In the genomic region with DNA sequence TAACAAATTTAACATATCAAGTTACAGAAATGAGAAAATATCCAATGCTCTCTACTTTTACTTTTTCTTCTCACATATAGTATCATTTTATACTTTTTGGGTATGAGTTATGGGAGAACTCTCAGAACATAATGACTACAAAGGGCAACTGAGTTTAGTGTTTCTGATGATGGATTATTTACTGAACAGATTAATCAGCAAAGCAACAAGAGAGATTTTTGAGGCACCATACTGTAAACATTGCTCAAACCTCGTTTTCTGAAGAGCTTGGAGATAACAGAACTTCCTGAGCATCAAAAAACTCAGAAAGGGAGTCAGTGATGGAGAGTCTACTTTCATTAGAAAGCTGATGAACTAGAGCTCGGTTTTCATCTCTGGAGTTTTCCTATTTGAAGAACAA, we compare ENCODE assay signal across 1 cellular context.
A peak's percentile ranks its signal among the peaks of the same experiment; 100 is the strongest.
TF ChIP-seq lines count a peak whose summit lies in the region.

No MANE protein-coding gene starts in this region.

TF ChIP-seq in HepG2, 621 proteins besides CTCF, POLR2A, EP300 and RAD21:
- TF ChIP-seq RARG (CRISPR knock-in tag; IDR thresholded peaks at IDR 0.05; ENCODE audit: low read depth) = no peak
- TF ChIP-seq, protein P1, sequence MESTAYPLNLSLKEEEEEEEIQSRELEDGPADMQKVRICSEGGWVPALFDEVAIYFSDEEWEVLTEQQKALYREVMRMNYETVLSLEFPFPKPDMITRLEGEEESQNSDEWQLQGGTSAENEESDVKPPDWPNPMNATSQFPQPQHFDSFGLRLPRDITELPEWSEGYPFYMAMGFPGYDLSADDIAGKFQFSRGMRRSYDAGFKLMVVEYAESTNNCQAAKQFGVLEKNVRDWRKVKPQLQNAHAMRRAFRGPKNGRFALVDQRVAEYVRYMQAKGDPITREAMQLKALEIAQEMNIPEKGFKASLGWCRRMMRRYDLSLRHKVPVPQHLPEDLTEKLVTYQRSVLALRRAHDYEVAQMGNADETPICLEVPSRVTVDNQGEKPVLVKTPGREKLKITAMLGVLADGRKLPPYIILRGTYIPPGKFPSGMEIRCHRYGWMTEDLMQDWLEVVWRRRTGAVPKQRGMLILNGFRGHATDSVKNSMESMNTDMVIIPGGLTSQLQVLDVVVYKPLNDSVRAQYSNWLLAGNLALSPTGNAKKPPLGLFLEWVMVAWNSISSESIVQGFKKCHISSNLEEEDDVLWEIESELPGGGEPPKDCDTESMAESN (CRISPR knock-in tag; conservative IDR thresholded peaks at IDR 0.05) = no peak
- TF ChIP-seq FIP1L1 (IDR thresholded peaks at IDR 0.05; ENCODE audit: borderline replicate concordance, insufficient read depth, low read depth, low read length) = no peak
- TF ChIP-seq AGO2 (optimal IDR thresholded peaks at IDR 0.05; ENCODE audit: low read depth, low read length) = no peak
- no peak for TF ChIP-seq ZNF878 (CRISPR knock-in tag; IDR thresholded peaks at IDR 0.05)
- TF ChIP-seq, protein P2, sequence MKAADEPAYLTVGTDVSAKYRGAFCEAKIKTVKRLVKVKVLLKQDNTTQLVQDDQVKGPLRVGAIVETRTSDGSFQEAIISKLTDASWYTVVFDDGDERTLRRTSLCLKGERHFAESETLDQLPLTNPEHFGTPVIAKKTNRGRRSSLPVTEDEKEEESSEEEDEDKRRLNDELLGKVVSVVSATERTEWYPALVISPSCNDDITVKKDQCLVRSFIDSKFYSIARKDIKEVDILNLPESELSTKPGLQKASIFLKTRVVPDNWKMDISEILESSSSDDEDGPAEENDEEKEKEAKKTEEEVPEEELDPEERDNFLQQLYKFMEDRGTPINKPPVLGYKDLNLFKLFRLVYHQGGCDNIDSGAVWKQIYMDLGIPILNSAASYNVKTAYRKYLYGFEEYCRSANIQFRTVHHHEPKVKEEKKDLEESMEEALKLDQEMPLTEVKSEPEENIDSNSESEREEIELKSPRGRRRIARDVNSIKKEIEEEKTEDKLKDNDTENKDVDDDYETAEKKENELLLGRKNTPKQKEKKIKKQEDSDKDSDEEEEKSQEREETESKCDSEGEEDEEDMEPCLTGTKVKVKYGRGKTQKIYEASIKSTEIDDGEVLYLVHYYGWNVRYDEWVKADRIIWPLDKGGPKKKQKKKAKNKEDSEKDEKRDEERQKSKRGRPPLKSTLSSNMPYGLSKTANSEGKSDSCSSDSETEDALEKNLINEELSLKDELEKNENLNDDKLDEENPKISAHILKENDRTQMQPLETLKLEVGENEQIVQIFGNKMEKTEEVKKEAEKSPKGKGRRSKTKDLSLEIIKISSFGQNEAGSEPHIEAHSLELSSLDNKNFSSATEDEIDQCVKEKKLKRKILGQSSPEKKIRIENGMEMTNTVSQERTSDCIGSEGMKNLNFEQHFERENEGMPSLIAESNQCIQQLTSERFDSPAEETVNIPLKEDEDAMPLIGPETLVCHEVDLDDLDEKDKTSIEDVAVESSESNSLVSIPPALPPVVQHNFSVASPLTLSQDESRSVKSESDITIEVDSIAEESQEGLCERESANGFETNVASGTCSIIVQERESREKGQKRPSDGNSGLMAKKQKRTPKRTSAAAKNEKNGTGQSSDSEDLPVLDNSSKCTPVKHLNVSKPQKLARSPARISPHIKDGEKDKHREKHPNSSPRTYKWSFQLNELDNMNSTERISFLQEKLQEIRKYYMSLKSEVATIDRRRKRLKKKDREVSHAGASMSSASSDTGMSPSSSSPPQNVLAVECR (CRISPR knock-in tag; IDR thresholded peaks at IDR 0.05; ENCODE audit: borderline replicate concordance) = no peak
- no peak for TF ChIP-seq SOX13 (IDR thresholded peaks at IDR 0.05)
- TF ChIP-seq SOX13 (CRISPR knock-in tag; conservative IDR thresholded peaks at IDR 0.05 in 1 of 2, IDR thresholded peaks at IDR 0.05 in 1 of 2) = peak in 1 of 2 experiments; percentile 55; a peak in 1 of 4 replicates
- TF ChIP-seq GATAD2A (CRISPR knock-in tag; IDR thresholded peaks at IDR 0.05) = peak; percentile 19; the same call in 1 of the 2 replicates
- TF ChIP-seq, protein P3, sequence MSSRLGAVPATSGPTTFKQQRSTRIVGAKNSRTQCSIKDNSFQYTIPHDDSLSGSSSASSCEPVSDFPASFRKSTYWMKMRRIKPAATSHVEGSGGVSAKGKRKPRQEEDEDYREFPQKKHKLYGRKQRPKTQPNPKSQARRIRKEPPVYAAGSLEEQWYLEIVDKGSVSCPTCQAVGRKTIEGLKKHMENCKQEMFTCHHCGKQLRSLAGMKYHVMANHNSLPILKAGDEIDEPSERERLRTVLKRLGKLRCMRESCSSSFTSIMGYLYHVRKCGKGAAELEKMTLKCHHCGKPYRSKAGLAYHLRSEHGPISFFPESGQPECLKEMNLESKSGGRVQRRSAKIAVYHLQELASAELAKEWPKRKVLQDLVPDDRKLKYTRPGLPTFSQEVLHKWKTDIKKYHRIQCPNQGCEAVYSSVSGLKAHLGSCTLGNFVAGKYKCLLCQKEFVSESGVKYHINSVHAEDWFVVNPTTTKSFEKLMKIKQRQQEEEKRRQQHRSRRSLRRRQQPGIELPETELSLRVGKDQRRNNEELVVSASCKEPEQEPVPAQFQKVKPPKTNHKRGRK (CRISPR knock-in tag; IDR thresholded peaks at IDR 0.05) = no peak
- TF ChIP-seq ZBTB38 (CRISPR knock-in tag; IDR thresholded peaks at IDR 0.05) = no peak
- no peak for TF ChIP-seq SRF (IDR thresholded peaks at IDR 0.05; ENCODE audit: low read depth, low read length)
- TF ChIP-seq ZNF331 (CRISPR knock-in tag; IDR thresholded peaks at IDR 0.05) = no peak
- TF ChIP-seq, protein P4, sequence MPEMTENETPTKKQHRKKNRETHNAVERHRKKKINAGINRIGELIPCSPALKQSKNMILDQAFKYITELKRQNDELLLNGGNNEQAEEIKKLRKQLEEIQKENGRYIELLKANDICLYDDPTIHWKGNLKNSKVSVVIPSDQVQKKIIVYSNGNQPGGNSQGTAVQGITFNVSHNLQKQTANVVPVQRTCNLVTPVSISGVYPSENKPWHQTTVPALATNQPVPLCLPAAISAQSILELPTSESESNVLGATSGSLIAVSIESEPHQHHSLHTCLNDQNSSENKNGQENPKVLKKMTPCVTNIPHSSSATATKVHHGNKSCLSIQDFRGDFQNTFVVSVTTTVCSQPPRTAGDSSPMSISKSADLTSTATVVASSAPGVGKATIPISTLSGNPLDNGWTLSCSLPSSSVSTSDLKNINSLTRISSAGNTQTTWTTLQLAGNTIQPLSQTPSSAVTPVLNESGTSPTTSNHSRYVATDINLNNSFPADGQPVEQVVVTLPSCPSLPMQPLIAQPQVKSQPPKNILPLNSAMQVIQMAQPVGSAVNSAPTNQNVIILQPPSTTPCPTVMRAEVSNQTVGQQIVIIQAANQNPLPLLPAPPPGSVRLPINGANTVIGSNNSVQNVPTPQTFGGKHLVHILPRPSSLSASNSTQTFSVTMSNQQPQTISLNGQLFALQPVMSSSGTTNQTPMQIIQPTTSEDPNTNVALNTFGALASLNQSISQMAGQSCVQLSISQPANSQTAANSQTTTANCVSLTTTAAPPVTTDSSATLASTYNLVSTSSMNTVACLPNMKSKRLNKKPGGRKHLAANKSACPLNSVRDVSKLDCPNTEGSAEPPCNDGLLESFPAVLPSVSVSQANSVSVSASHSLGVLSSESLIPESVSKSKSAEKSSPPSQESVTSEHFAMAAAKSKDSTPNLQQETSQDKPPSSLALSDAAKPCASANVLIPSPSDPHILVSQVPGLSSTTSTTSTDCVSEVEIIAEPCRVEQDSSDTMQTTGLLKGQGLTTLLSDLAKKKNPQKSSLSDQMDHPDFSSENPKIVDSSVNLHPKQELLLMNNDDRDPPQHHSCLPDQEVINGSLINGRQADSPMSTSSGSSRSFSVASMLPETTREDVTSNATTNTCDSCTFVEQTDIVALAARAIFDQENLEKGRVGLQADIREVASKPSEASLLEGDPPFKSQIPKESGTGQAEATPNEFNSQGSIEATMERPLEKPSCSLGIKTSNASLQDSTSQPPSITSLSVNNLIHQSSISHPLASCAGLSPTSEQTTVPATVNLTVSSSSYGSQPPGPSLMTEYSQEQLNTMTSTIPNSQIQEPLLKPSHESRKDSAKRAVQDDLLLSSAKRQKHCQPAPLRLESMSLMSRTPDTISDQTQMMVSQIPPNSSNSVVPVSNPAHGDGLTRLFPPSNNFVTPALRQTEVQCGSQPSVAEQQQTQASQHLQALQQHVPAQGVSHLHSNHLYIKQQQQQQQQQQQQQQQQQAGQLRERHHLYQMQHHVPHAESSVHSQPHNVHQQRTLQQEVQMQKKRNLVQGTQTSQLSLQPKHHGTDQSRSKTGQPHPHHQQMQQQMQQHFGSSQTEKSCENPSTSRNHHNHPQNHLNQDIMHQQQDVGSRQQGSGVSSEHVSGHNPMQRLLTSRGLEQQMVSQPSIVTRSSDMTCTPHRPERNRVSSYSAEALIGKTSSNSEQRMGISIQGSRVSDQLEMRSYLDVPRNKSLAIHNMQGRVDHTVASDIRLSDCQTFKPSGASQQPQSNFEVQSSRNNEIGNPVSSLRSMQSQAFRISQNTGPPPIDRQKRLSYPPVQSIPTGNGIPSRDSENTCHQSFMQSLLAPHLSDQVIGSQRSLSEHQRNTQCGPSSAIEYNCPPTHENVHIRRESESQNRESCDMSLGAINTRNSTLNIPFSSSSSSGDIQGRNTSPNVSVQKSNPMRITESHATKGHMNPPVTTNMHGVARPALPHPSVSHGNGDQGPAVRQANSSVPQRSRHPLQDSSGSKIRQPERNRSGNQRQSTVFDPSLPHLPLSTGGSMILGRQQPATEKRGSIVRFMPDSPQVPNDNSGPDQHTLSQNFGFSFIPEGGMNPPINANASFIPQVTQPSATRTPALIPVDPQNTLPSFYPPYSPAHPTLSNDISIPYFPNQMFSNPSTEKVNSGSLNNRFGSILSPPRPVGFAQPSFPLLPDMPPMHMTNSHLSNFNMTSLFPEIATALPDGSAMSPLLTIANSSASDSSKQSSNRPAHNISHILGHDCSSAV (CRISPR knock-in tag; IDR thresholded peaks at IDR 0.05; ENCODE audit: borderline replicate concordance) = no peak
- TF ChIP-seq, protein P5, sequence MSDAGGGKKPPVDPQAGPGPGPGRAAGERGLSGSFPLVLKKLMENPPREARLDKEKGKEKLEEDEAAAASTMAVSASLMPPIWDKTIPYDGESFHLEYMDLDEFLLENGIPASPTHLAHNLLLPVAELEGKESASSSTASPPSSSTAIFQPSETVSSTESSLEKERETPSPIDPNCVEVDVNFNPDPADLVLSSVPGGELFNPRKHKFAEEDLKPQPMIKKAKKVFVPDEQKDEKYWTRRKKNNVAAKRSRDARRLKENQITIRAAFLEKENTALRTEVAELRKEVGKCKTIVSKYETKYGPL (CRISPR knock-in tag; IDR thresholded peaks at IDR 0.05) = no peak
TF ChIP-seq in HepG2: peak in this region for 2.
